10 cellular contexts compared by ENCODE assay signal in the genomic region with DNA sequence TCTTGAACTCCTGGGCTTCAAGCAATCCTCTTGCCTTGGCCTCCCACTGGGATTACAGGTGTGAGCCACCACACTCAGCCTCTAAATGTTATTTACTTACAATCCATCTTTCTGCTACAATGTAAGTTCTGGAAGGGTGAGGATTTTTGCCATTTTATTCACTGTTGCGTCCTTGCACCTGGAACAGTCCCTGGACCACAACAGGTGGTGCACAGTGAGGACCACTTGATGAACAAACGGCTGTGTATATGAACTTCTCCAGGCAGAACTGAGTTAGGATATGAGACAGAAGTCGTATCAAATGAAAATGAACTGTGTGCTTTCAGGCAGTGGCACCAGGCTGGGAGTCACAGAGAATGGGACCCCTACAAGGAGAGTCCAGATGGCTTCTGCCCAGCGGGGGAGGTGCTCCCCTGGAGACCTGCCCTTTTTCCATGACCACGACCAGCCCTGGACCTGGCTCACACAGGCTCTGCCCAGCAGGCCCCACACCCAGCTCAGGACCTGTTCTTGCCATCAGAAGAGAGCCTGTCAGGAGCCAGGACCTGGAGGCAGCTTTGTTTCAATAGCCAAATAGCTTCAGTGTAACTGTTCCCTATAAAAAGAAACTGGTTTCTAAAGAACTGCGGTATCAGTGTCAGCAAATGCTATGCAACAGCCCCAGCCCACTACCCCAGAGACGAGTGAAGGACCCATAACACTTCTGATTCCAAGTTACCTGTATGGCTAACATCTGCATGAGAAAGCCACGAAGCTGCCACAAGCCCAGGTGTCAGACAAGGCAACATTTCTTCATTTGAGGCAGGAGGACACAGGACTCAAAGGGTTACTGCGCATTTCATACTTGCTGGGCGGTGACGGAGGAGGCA.
DNase-seq lines count a peak whose midpoint lies in the region; ATAC-seq and TF ChIP-seq lines count a peak whose summit lies in the region.
"Had no signal": no experiment of that assay in that cellular context is flagged by ENCODE, and none has a peak within 500 bp of the region (broad histone marks: within the 10 kb centered on the region; RNA-seq: fewer than 3 reads in every experiment).

No MANE protein-coding gene starts in this region.

- H3K9me3 ChIP-seq in breast epithelium, result no peaks in the 10 kb centered on the region
- no peaks in the 10 kb centered on the region for H3K9me3 ChIP-seq in lower lobe of right lung
- no peaks in the 10 kb centered on the region for H3K9me3 ChIP-seq in suprapubic skin

- H3K4me3 ChIP-seq in breast epithelium (peak overlapping the region in 1 of 3 donors; percentile 34), lower lobe of right lung (peak overlapping the region; percentile 6), suprapubic skin (peak overlapping the region; percentile 15)

- ATAC-seq in lower lobe of right lung (no peak), GM21737 (IDR thresholded peaks at IDR 0.05; ENCODE audit: unreplicated experiment) (no peak), GM21786 (IDR thresholded peaks at IDR 0.05; ENCODE audit: unreplicated experiment) (no peak)

- TF ChIP-seq POLR2A in breast epithelium (IDR thresholded peaks at IDR 0.05), result no peak
- TF ChIP-seq POLR2A in suprapubic skin (IDR thresholded peaks at IDR 0.05), result no peak

- WGBS in suprapubic skin, result 54% methylated on average over 11 of the region's 11 CpGs

- TF ChIP-seq EP300 in suprapubic skin (IDR thresholded peaks at IDR 0.05), result no peak

- no peaks in the 10 kb centered on the region for H3K36me3 ChIP-seq in breast epithelium
- no peaks in the 10 kb centered on the region for H3K36me3 ChIP-seq in lower lobe of right lung
- no peaks in the 10 kb centered on the region for H3K36me3 ChIP-seq in suprapubic skin

- no peak for TF ChIP-seq CTCF in breast epithelium (IDR thresholded peaks at IDR 0.05)
- TF ChIP-seq CTCF in lower lobe of right lung (IDR thresholded peaks at IDR 0.05), result no peak
- no peak for TF ChIP-seq CTCF in suprapubic skin (IDR thresholded peaks at IDR 0.05)

- peak; percentile 84 for DNase-seq in NCI-H345 (lab: John Stamatoyannopoulos, UW)
- DNase-seq in breast epithelium (ENCODE audit: low spot score in 2 of 2), result no peak
- no peak for DNase-seq in lower lobe of right lung
- no peak for DNase-seq in suprapubic skin (ENCODE audit: low spot score in 2 of 2)
- no peak for DNase-seq in NCI-H2196 (lab: John Stamatoyannopoulos, UW; ENCODE audit: unreplicated experiment)
- DNase-seq: activated CD4-positive, alpha-beta T cell treated with anti-CD3 and anti-CD28 coated beads for 1 hour; activated naive CD4-positive, alpha-beta T cell; NCI-H1105 treated with DMSO at 0.1 percent for 48 hours had no signal

- H3K4me1 ChIP-seq in breast epithelium (peaks cover 14 to 33% of the 10 kb centered on the region in 2 donors), lower lobe of right lung (peaks cover 59% of the 10 kb centered on the region), suprapubic skin (peaks cover 54% of the 10 kb centered on the region)

- peak overlapping the region; percentile 82 to 83 for H3K27ac ChIP-seq in breast epithelium
- no peak overlapping the region for H3K27ac ChIP-seq in lower lobe of right lung
- H3K27ac ChIP-seq in suprapubic skin, result peak overlapping the region; percentile 59

- intact Hi-C loops in breast epithelium (cut with DNase I; ENCODE audit: low total_unique reads) (no loop called here), lower lobe of right lung (cut with DNase I) (no loop called here)

- H3K27me3 ChIP-seq in breast epithelium, result no peaks in the 10 kb centered on the region
- no peaks in the 10 kb centered on the region for H3K27me3 ChIP-seq in lower lobe of right lung (ENCODE audit: low read depth)
- no peaks in the 10 kb centered on the region for H3K27me3 ChIP-seq in suprapubic skin
